Comparison of ENCODE assay signal across 8 cellular contexts in the genomic region with DNA sequence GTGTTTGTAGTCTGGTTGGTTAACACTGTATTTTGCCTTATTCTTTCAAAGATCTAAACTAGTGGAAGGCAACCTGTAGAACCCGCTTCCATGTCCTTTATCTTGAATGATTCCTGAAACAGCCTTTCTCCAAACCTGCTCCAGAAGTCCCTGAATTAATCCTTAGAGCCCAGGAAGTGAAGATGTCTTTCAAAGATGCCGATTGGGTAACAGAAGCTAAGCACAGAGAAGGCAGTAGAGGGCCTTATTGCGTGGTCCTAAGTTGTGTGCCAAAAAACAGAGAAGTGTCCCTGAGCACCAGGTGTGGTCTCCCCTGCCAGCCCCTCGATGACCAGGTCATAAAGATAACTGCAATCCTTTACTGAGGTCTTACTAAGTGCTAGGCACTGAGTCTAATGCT. TPM values are rescaled to one million over a fixed set of nuclear protein-coding genes. Genes with fewer than 3 reads are reported as not detected.
A peak's percentile ranks its signal among the peaks of the same experiment; 100 is the strongest.
DNase-seq lines count a peak whose midpoint lies in the region; ATAC-seq and TF ChIP-seq lines count a peak whose summit lies in the region.

No MANE protein-coding gene starts in this region.

- no TSS peak for BruUV-seq in Panc1 (replicated peaks; lab: Mats Ljungman, UMichigan)

- ATAC-seq in GM23338 (peak; percentile 53), Panc1 (peak; percentile 47; the same call in 1 of the 2 replicates), HG02840 (IDR thresholded peaks at IDR 0.05; ENCODE audit: low FRiP score, unreplicated experiment) (no peak), GM18909 (IDR thresholded peaks at IDR 0.05; ENCODE audit: poor library complexity, unreplicated experiment) (no peak)

- peak overlapping the region; percentile 98 for H2AFZ ChIP-seq in GM23338

- H3F3A ChIP-seq in GM23338 (replicated peaks; ENCODE audit: low read depth): no peaks in the 10 kb centered on the region

- no peak; a peak in 1 of 4 replicates for TF ChIP-seq CTCF in GM23338 (conservative IDR thresholded peaks at IDR 0.05; ENCODE audit: low read depth in 2 of 2)
- TF ChIP-seq CTCF in Panc1 (IDR thresholded peaks at IDR 0.05): no peak

- peak overlapping the region; percentile 64 for H3K4me3 ChIP-seq in CD8-positive, alpha-beta memory T cell (ENCODE audit: low read length)
- peak overlapping the region; percentile 89 for H3K4me3 ChIP-seq in GM23338
- H3K4me3 ChIP-seq in Panc1 (ENCODE audit: low read depth in 2 of 2, low read length in 2 of 2): peak overlapping the region; percentile 68 to 71
- peak overlapping the region; percentile 87 to 94 for H3K4me3 ChIP-seq in duodenal mucosa (ENCODE audit: low read depth in 1 of 2, low read length in 2 of 2)
- peak overlapping the region; percentile 62 to 69 for H3K4me3 ChIP-seq in muscle layer of colon (ENCODE audit: low read depth in 1 of 2, low read length in 2 of 2)

- no peaks in the 10 kb centered on the region for H4K20me1 ChIP-seq in GM23338 (replicated peaks; ENCODE audit: insufficient read depth)

- CTCF ChIA-PET in CD8-positive, alpha-beta memory T cell (lab: Charles Lee): interaction anchor here (0.8 to 2.1 kb wide), 13 partner anchors 9 to 253 kb away, joined by 3 to 14 read pairs (median 4); a partner anchor contains a TSS
- CTCF ChIA-PET in Panc1 (lab: Charles Lee): interaction anchor here (0.5 to 0.6 kb wide), 2 partner anchors 7 to 31 kb away, joined by 3 to 5 read pairs; no protein-coding TSS in a partner anchor

- no peaks in the 10 kb centered on the region for H3K4me1 ChIP-seq in CD8-positive, alpha-beta memory T cell (ENCODE audit: insufficient read depth, low read length)
- H3K4me1 ChIP-seq in GM23338 (ENCODE audit: insufficient read depth): no peaks in the 10 kb centered on the region
- peaks cover 9% of the 10 kb centered on the region for H3K4me1 ChIP-seq in Panc1 (ENCODE audit: control insufficient read depth, insufficient read depth, low read length)
- peaks cover 7 to 11% of the 10 kb centered on the region in 2 donors for H3K4me1 ChIP-seq in duodenal mucosa (ENCODE audit: control insufficient read depth in 1 of 2, insufficient read depth in 2 of 2, low read length in 2 of 2)
- peaks cover 5% of the 10 kb centered on the region for H3K4me1 ChIP-seq in muscle layer of colon (ENCODE audit: insufficient read depth, low read length)

- peaks cover 8 to 17% of the 10 kb centered on the region in 2 donors for H3K27me3 Mint-ChIP-seq in CD8-positive, alpha-beta memory T cell
- peaks cover 11% of the 10 kb centered on the region for H3K27me3 Mint-ChIP-seq in GM23338 (ENCODE audit: insufficient read depth, low read depth, poor library complexity)

- in situ Hi-C loops in Panc1 (cut with HindIII; ENCODE audit: low pct_unique_long_range_greater_than_20kb, low sequenced_read_pairs): no loop called here

- peak overlapping the region; percentile 78 for H3K27ac ChIP-seq in CD8-positive, alpha-beta memory T cell (ENCODE audit: low read depth, low read length)
- H3K27ac ChIP-seq in GM23338 (ENCODE audit: low read depth) (no peak overlapping the region), Panc1 (ENCODE audit: low read length) (peak overlapping the region; percentile 95), duodenal mucosa (ENCODE audit: low read depth, low read length) (no peak overlapping the region), muscle layer of colon (ENCODE audit: low read depth, low read length) (peak overlapping the region; percentile 78)

- no peaks in the 10 kb centered on the region for H3K9me3 Mint-ChIP-seq in CD8-positive, alpha-beta memory T cell
- H3K9me3 Mint-ChIP-seq in GM23338: no peaks in the 10 kb centered on the region; the same call in 1 of the 3 replicates

- POLR2A ChIA-PET in CD8-positive, alpha-beta memory T cell (lab: Charles Lee): interaction anchor here (0.9 to 2.2 kb wide), 10 partner anchors 11 to 626 kb away, joined by 3 to 12 read pairs (median 4); a partner anchor contains a TSS
- POLR2A ChIA-PET in Panc1 (lab: Charles Lee): interaction anchor here (0.7 kb wide), 1 partner anchor 496 kb away, joined by 8 read pairs; no protein-coding TSS in a partner anchor

- no peak for DNase-seq in CD8-positive, alpha-beta memory T cell
- DNase-seq in GM23338 (ENCODE audit: low spot score) (peak; percentile 34), Panc1 (ENCODE audit: low read depth, low spot score) (no peak), NCI-H510A (lab: John Stamatoyannopoulos, UW) (no peak)

- peak overlapping the region; percentile 51 to 97 (median 90) for H3K27ac Mint-ChIP-seq in CD8-positive, alpha-beta memory T cell
- no peak overlapping the region for H3K27ac Mint-ChIP-seq in GM23338

- no peaks in the 10 kb centered on the region for H3K9me3 ChIP-seq in CD8-positive, alpha-beta memory T cell (ENCODE audit: low read length)
- no peaks in the 10 kb centered on the region for H3K9me3 ChIP-seq in Panc1 (ENCODE audit: control insufficient read depth, insufficient read depth, low read depth, low read length)
- no peaks in the 10 kb centered on the region for H3K9me3 ChIP-seq in duodenal mucosa (ENCODE audit: control insufficient read depth in 1 of 2, low read length in 2 of 2)
- H3K9me3 ChIP-seq in muscle layer of colon (ENCODE audit: low read length): no peaks in the 10 kb centered on the region

- peak overlapping the region; percentile 94 for H3K4me2 ChIP-seq in GM23338

- intact Hi-C loops in Panc1 (cut with micrococcal nuclease; ENCODE audit: unreplicated experiment): no loop called here

- H3K79me2 ChIP-seq in GM23338 (replicated peaks; ENCODE audit: insufficient read depth): no peaks in the 10 kb centered on the region

- H3K9me2 ChIP-seq in GM23338 (ENCODE audit: insufficient read depth): no peaks in the 10 kb centered on the region

- H3K36me3 Mint-ChIP-seq in CD8-positive, alpha-beta memory T cell: peaks cover 3 to 8% (median 4%) of the 10 kb centered on the region in 3 donors
- H3K36me3 Mint-ChIP-seq in GM23338 (ENCODE audit: low read depth): no peaks in the 10 kb centered on the region

- peak overlapping the region; percentile 80 to 88 for H3K9ac ChIP-seq in duodenal mucosa (ENCODE audit: low read depth in 1 of 2, low read length in 2 of 2)
- H3K9ac ChIP-seq in muscle layer of colon (ENCODE audit: low read length): peak overlapping the region; percentile 36

- H3K27me3 ChIP-seq in CD8-positive, alpha-beta memory T cell (ENCODE audit: insufficient read depth, low read length, poor library complexity, severe bottlenecking): no peaks in the 10 kb centered on the region
- H3K27me3 ChIP-seq in GM23338 (ENCODE audit: insufficient read depth) (peaks cover 26% of the 10 kb centered on the region; the same call in 1 of the 2 replicates), Panc1 (ENCODE audit: control insufficient read depth, insufficient read depth, low read length) (no peaks in the 10 kb centered on the region), duodenal mucosa (ENCODE audit: control insufficient read depth in 1 of 2, insufficient read depth in 2 of 2, low read length in 2 of 2) (no peaks in the 10 kb centered on the region), muscle layer of colon (ENCODE audit: control insufficient read depth in 1 of 2, insufficient read depth in 2 of 2, low read length in 2 of 2) (no peaks in the 10 kb centered on the region)

- H3K4me3 Mint-ChIP-seq in CD8-positive, alpha-beta memory T cell: peak overlapping the region; percentile 91 to 94 (median 93)
- peak overlapping the region; percentile 76 for H3K4me3 Mint-ChIP-seq in GM23338

- H3K4me1 Mint-ChIP-seq in CD8-positive, alpha-beta memory T cell: peaks cover 11 to 15% (median 11%) of the 10 kb centered on the region in 3 donors
- H3K4me1 Mint-ChIP-seq in GM23338: no peaks in the 10 kb centered on the region

- H3K36me3 ChIP-seq in CD8-positive, alpha-beta memory T cell (ENCODE audit: insufficient read depth, low read length): no peaks in the 10 kb centered on the region
- H3K36me3 ChIP-seq in GM23338 (ENCODE audit: insufficient read depth) (no peaks in the 10 kb centered on the region), Panc1 (ENCODE audit: control insufficient read depth, insufficient read depth, low read length) (no peaks in the 10 kb centered on the region), duodenal mucosa (ENCODE audit: control insufficient read depth in 1 of 2, insufficient read depth in 2 of 2, low read length in 2 of 2) (no peaks in the 10 kb centered on the region), muscle layer of colon (ENCODE audit: insufficient read depth, low read length) (no peaks in the 10 kb centered on the region)

TF ChIP-seq in GM23338, 12 proteins besides CTCF, POLR2A, EP300 and RAD21 (continues in another document):
- TF ChIP-seq ZNF331 (CRISPR knock-in tag; IDR thresholded peaks at IDR 0.05; ENCODE audit: low read depth): no peak

RNA-seq across cellular contexts. Expression of a gene that starts 19.1 kb away (rescaled TPM):
- 1 to 10 TPM; 5.3 to 5.8 TPM for total RNA-seq in CD8-positive, alpha-beta memory T cell
- polyA plus RNA-seq in CD8-positive, alpha-beta memory T cell: 11.5 TPM
- 4.7 and 10.3 TPM in 2 replicates for total RNA-seq in GM23338 (2014; rRNA removed; shearing (Covaris generic))
- polyA plus RNA-seq in GM23338 (2016; fragmentation: Nextera tagmentation; extraction: Ambion mirVana): 9.2 and 12.9 TPM in 2 replicates
- 5.3 TPM for total RNA-seq in Panc1 (2021; ENCODE audit: unreplicated experiment)
- polyA plus RNA-seq in Panc1 (2012; ENCODE audit: insufficient read length): 3.1 TPM

RNA-seq across cellular contexts. Expression of a gene that starts 24.9 kb away (rescaled TPM):
- 1 to 10 TPM; 1.6 to 1.9 TPM for total RNA-seq in CD8-positive, alpha-beta memory T cell
- polyA plus RNA-seq in CD8-positive, alpha-beta memory T cell: 0.78 TPM
- total RNA-seq in GM23338 (2014; rRNA removed; shearing (Covaris generic)): 5.5 and 7.6 TPM in 2 replicates
- polyA plus RNA-seq in GM23338 (2016; fragmentation: Nextera tagmentation; extraction: Ambion mirVana): 7.7 and 8.9 TPM in 2 replicates
- 4.2 TPM for total RNA-seq in Panc1 (2021; ENCODE audit: unreplicated experiment)
- 1.2 TPM for polyA plus RNA-seq in Panc1 (2012; ENCODE audit: insufficient read length)

RNA-seq across cellular contexts. Expression of a gene that starts 36.4 kb away (rescaled TPM):
- 10 to 100 TPM; 15.6 to 17.4 TPM for total RNA-seq in CD8-positive, alpha-beta memory T cell
- 1.9 TPM for polyA plus RNA-seq in CD8-positive, alpha-beta memory T cell
- 21.3 and 22.6 TPM in 2 replicates for total RNA-seq in GM23338 (2014; rRNA removed; shearing (Covaris generic))
- 4.0 and 4.2 TPM in 2 replicates for polyA plus RNA-seq in GM23338 (2016; fragmentation: Nextera tagmentation; extraction: Ambion mirVana)
- total RNA-seq in Panc1 (2021; ENCODE audit: unreplicated experiment): 18.4 TPM
- 7.4 TPM for polyA plus RNA-seq in Panc1 (2012; ENCODE audit: insufficient read length)

Comparison
In these comparisons a context has a peak if more than half of its experiments do, and no peak if none do; other contexts are left out.
1. H3K27ac ChIP-seq: peak in CD8-positive, alpha-beta memory T cell (single experiment), Panc1 (single experiment) and muscle layer of colon (single experiment); none in GM23338 (single experiment) and duodenal mucosa (single experiment).
2. ATAC-seq: peak in GM23338 (single experiment) and Panc1 (single experiment); none in HG02840 (single experiment) and GM18909 (single experiment).
3. Peak in every context shown above with its lines, with median percentiles within 50 percentile points of each other: H3K4me3 ChIP-seq.